Comparison of ENCODE assay signal across 9 cellular contexts in genomic region chr21:42120056-42120903, GRCh38. TPM values are rescaled to one million over a fixed set of nuclear protein-coding genes. Genes with fewer than 3 reads are reported as not detected.
DNase-seq lines count a peak whose midpoint lies in the region; ATAC-seq and TF ChIP-seq lines count a peak whose summit lies in the region.
"Had no signal": no experiment of that assay in that cellular context is flagged by ENCODE, and none has a peak within 500 bp of the region (broad histone marks: within the 10 kb centered on the region; RNA-seq: fewer than 3 reads in every experiment).

No MANE protein-coding gene starts in this region.

- no peak overlapping the region for H3K27ac Mint-ChIP-seq in CD4-positive, alpha-beta memory T cell
- H3K27ac Mint-ChIP-seq in stimulated activated effector memory CD8-positive, alpha-beta T cell treated with anti-CD3 and anti-CD28 coated beads, Interleukin-12 subunit alpha, Interleukin-12 subunit beta, amount 100 ng/mL, for 72 hours, result no peak overlapping the region
- H3K27ac Mint-ChIP-seq: activated CD4-positive, alpha-beta memory T cell treated with anti-CD3 and anti-CD28 coated beads for 36 hours had no signal

- H3K36me3 Mint-ChIP-seq in CD4-positive, alpha-beta memory T cell, result no peaks in the 10 kb centered on the region
- H3K36me3 Mint-ChIP-seq in stimulated activated effector memory CD8-positive, alpha-beta T cell treated with anti-CD3 and anti-CD28 coated beads, Interleukin-12 subunit alpha, Interleukin-12 subunit beta, amount 100 ng/mL, for 72 hours, result no peaks in the 10 kb centered on the region
- H3K36me3 Mint-ChIP-seq: activated CD4-positive, alpha-beta memory T cell treated with anti-CD3 and anti-CD28 coated beads for 36 hours had no signal

- peaks cover 49 to 55% of the 10 kb centered on the region in 2 donors for H3K27me3 Mint-ChIP-seq in CD4-positive, alpha-beta memory T cell

- peak overlapping the region; percentile 74 for H3K4me2 ChIP-seq in Karpas-422 (ENCODE audit: low read depth, low read length, poor library complexity, severe bottlenecking)

- no peaks in the 10 kb centered on the region for H3K9me2 ChIP-seq in Karpas-422 (replicated peaks; ENCODE audit: insufficient read depth, low read length)

- POLR2A ChIA-PET in CD4-positive, alpha-beta memory T cell (lab: Charles Lee; ENCODE audit: partially characterized antibody), result no interaction called here

- DNase-seq in GM12864 (ENCODE audit: low read depth) (peak; percentile 43), Karpas-422 (peak; percentile 91), NCI-H748 (lab: John Stamatoyannopoulos, UW; ENCODE audit: unreplicated experiment) (peak; percentile 93), islet precursor cell (peak; percentile 65), GF-D8 (lab: John Stamatoyannopoulos, UW) (no peak), occipital lobe (lab: John Stamatoyannopoulos, UW) (no peak)
- no peak for DNase-seq in CD4-positive, alpha-beta memory T cell
- no peak for DNase-seq in stimulated activated effector memory CD8-positive, alpha-beta T cell treated with anti-CD3 and anti-CD28 coated beads, Interleukin-12 subunit alpha, Interleukin-12 subunit beta, amount 100 ng/mL, for 72 hours (ENCODE audit: low spot score in 2 of 2)
- DNase-seq: activated CD4-positive, alpha-beta memory T cell treated with anti-CD3 and anti-CD28 coated beads for 36 hours had no signal

- intact Hi-C loops in CD4-positive, alpha-beta memory T cell (cut with micrococcal nuclease), result no loop called here

- H3K9me3 ChIP-seq in Karpas-422 (ENCODE audit: low read length), result no peaks in the 10 kb centered on the region
- H3K9me3 ChIP-seq in CD4-positive, alpha-beta memory T cell (ENCODE audit: control insufficient read depth in 1 of 2, low read length in 2 of 2), result no peaks in the 10 kb centered on the region

- TF ChIP-seq CTCF in GM12864 (IDR thresholded peaks at IDR 0.05; ENCODE audit: low read depth, low read length, missing control alignments), result no peak

- peak overlapping the region; percentile 84 for H3K27ac ChIP-seq in Karpas-422 (ENCODE audit: low read length)
- no peak overlapping the region for H3K27ac ChIP-seq in CD4-positive, alpha-beta memory T cell (ENCODE audit: low read depth, low read length)

- H3K9ac ChIP-seq in Karpas-422 (ENCODE audit: low read length), result peak overlapping the region; percentile 61

- peaks cover 9 to 14% (median 12%) of the 10 kb centered on the region in 4 donors for H3K4me1 Mint-ChIP-seq in CD4-positive, alpha-beta memory T cell
- H3K4me1 Mint-ChIP-seq in stimulated activated effector memory CD8-positive, alpha-beta T cell treated with anti-CD3 and anti-CD28 coated beads, Interleukin-12 subunit alpha, Interleukin-12 subunit beta, amount 100 ng/mL, for 72 hours, result peaks cover 24% of the 10 kb centered on the region

- peak overlapping the region; percentile 40; the same call in 1 of the 2 replicates for H2AFZ ChIP-seq in Karpas-422 (ENCODE audit: low read length)

- H3K4me3 ChIP-seq in GM12864 (ENCODE audit: low read depth, low read length) (no peak overlapping the region), Karpas-422 (ENCODE audit: low read length) (peak overlapping the region; percentile 56)
- H3K4me3 ChIP-seq in CD4-positive, alpha-beta memory T cell (ENCODE audit: low read length in 2 of 2), result no peak overlapping the region

- no peaks in the 10 kb centered on the region; the same call in 1 of the 2 replicates for H4K20me1 ChIP-seq in Karpas-422 (ENCODE audit: insufficient read depth, low read depth, low read length)

- CTCF ChIA-PET in CD4-positive, alpha-beta memory T cell (lab: Charles Lee; ENCODE audit: partially characterized antibody), result interaction anchor here (2.8 kb wide), 1 partner anchor 304 kb away, joined by 9 read pairs; no protein-coding TSS in a partner anchor

- ATAC-seq in stimulated activated effector memory CD8-positive, alpha-beta T cell treated with anti-CD3 and anti-CD28 coated beads, Interleukin-12 subunit alpha, Interleukin-12 subunit beta, amount 100 ng/mL, for 72 hours, result no peak

- peaks cover 0 to 2% (median 0%) of the 10 kb centered on the region in 8 donors for H3K9me3 Mint-ChIP-seq in CD4-positive, alpha-beta memory T cell
- no peaks in the 10 kb centered on the region for H3K9me3 Mint-ChIP-seq in stimulated activated effector memory CD8-positive, alpha-beta T cell treated with anti-CD3 and anti-CD28 coated beads, Interleukin-12 subunit alpha, Interleukin-12 subunit beta, amount 100 ng/mL, for 72 hours
- H3K9me3 Mint-ChIP-seq: activated CD4-positive, alpha-beta memory T cell treated with anti-CD3 and anti-CD28 coated beads for 36 hours had no signal

- no peak overlapping the region for H3K4me3 Mint-ChIP-seq in CD4-positive, alpha-beta memory T cell
- no peak overlapping the region for H3K4me3 Mint-ChIP-seq in stimulated activated effector memory CD8-positive, alpha-beta T cell treated with anti-CD3 and anti-CD28 coated beads, Interleukin-12 subunit alpha, Interleukin-12 subunit beta, amount 100 ng/mL, for 72 hours
- H3K4me3 Mint-ChIP-seq: activated CD4-positive, alpha-beta memory T cell treated with anti-CD3 and anti-CD28 coated beads for 36 hours had no signal

- H3K79me2 ChIP-seq in Karpas-422 (ENCODE audit: low read length), result no peaks in the 10 kb centered on the region

- peaks cover 69% of the 10 kb centered on the region for H3K4me1 ChIP-seq in Karpas-422 (ENCODE audit: low read length)
- H3K4me1 ChIP-seq in CD4-positive, alpha-beta memory T cell (ENCODE audit: insufficient read depth, low read length), result peaks cover 4% of the 10 kb centered on the region

- H3K36me3 ChIP-seq in Karpas-422 (ENCODE audit: insufficient read depth, low read length), result no peaks in the 10 kb centered on the region
- no peaks in the 10 kb centered on the region for H3K36me3 ChIP-seq in CD4-positive, alpha-beta memory T cell (ENCODE audit: insufficient read depth, low read length)

- H3K27me3 ChIP-seq in Karpas-422 (ENCODE audit: low read length), result no peaks in the 10 kb centered on the region
- H3K27me3 ChIP-seq in CD4-positive, alpha-beta memory T cell (ENCODE audit: insufficient read depth, low read length), result peaks cover 18% of the 10 kb centered on the region

RNA-seq across cellular contexts. Expression of gene UMODL1, which starts 49.2 kb away (rescaled TPM):
- 2.3 and 2.5 TPM in 2 replicates for total RNA-seq in Karpas-422 (2014; rRNA removed; shearing (Covaris generic); ENCODE audit: low replicate concordance)
- 1 to 10 TPM in 1 of 2 experiments, under 1 TPM in 1; 0.58 to 1.1 TPM for total RNA-seq in CD4-positive, alpha-beta memory T cell
- under 1 TPM in 1 of 2 donors, not detected in 1; 0.08 TPM for polyA plus RNA-seq in CD4-positive, alpha-beta memory T cell
- not detected for total RNA-seq in occipital lobe
- total RNA-seq: activated CD4-positive, alpha-beta memory T cell treated with anti-CD3 and anti-CD28 coated beads for 36 hours had no signal

Comparison
In these comparisons a context has a peak if more than half of its experiments do, and no peak if none do; other contexts are left out.
1. DNase-seq: peak in GM12864 (single experiment), Karpas-422 (single experiment), NCI-H748 (single experiment) and islet precursor cell (single experiment); none in CD4-positive, alpha-beta memory T cell (0 of 5), GF-D8 (single experiment), occipital lobe (single experiment) and stimulated activated effector memory CD8-positive, alpha-beta T cell treated with anti-CD3 and anti-CD28 coated beads, Interleukin-12 subunit alpha, Interleukin-12 subunit beta, amount 100 ng/mL, for 72 hours (0 of 2).